Comparison of ENCODE assay signal across 1 cellular context in the genomic region with DNA sequence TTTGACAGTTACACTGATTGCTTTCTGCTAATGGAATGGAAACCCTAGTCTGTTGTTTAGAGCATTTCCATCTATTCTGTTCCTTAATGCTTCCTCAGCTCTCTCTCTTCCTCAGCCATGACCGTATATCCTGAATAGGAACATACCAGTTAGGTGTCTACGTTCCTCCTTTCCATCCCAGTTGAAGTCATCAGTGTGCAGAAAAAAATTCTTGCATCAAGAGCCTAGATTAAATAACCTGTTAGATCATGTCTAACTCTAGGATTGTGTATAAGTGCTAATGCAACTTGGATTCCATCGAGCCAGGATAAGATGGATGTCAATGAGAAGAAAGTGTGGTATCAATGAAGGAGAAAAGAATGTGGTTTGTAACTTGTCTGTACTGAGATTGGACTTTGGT.
TF ChIP-seq lines count a peak whose summit lies in the region.

No MANE protein-coding gene starts in this region.

TF ChIP-seq in WTC11, 78 proteins besides CTCF, POLR2A, EP300 and RAD21 (continued from another document):
- no peak for TF ChIP-seq AFF4 (CRISPR knock-in tag; IDR thresholded peaks at IDR 0.05; ENCODE audit: borderline replicate concordance)
- TF ChIP-seq ZNF138 (CRISPR knock-in tag; conservative IDR thresholded peaks at IDR 0.05), result no peak
- TF ChIP-seq ZNF263 (CRISPR knock-in tag; IDR thresholded peaks at IDR 0.05; ENCODE audit: low read depth), result no peak
- TF ChIP-seq ARID4B (CRISPR knock-in tag; IDR thresholded peaks at IDR 0.05; ENCODE audit: borderline replicate concordance), result no peak
- no peak for TF ChIP-seq CBFB (CRISPR knock-in tag; IDR thresholded peaks at IDR 0.05; ENCODE audit: low read depth)
- no peak for TF ChIP-seq NFE2L1 (CRISPR knock-in tag; IDR thresholded peaks at IDR 0.05)
- no peak for TF ChIP-seq USF1 (CRISPR knock-in tag; IDR thresholded peaks at IDR 0.05)
- no peak for TF ChIP-seq ZNF232 (CRISPR knock-in tag; IDR thresholded peaks at IDR 0.05)
- TF ChIP-seq PRDM15 (CRISPR knock-in tag; IDR thresholded peaks at IDR 0.05), result no peak
- TF ChIP-seq, protein P1, sequence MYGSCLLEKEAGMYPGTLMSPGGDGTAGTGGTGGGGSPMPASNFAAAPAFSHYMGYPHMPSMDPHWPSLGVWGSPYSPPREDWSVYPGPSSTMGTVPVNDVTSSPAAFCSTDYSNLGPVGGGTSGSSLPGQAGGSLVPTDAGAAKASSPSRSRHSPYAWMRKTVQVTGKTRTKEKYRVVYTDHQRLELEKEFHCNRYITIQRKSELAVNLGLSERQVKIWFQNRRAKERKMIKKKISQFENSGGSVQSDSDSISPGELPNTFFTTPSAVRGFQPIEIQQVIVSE (CRISPR knock-in tag; IDR thresholded peaks at IDR 0.05; ENCODE audit: borderline replicate concordance), result no peak
- no peak for TF ChIP-seq ETV6 (CRISPR knock-in tag; IDR thresholded peaks at IDR 0.05)
- no peak for TF ChIP-seq SP1 (CRISPR knock-in tag; conservative IDR thresholded peaks at IDR 0.05)
- no peak for TF ChIP-seq FOXP4 (CRISPR knock-in tag; IDR thresholded peaks at IDR 0.05)
- TF ChIP-seq, protein P2, sequence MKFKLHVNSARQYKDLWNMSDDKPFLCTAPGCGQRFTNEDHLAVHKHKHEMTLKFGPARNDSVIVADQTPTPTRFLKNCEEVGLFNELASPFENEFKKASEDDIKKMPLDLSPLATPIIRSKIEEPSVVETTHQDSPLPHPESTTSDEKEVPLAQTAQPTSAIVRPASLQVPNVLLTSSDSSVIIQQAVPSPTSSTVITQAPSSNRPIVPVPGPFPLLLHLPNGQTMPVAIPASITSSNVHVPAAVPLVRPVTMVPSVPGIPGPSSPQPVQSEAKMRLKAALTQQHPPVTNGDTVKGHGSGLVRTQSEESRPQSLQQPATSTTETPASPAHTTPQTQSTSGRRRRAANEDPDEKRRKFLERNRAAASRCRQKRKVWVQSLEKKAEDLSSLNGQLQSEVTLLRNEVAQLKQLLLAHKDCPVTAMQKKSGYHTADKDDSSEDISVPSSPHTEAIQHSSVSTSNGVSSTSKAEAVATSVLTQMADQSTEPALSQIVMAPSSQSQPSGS (CRISPR knock-in tag; IDR thresholded peaks at IDR 0.05; ENCODE audit: borderline replicate concordance, low read depth), result no peak
- TF ChIP-seq ZNF317 (CRISPR knock-in tag; IDR thresholded peaks at IDR 0.05; ENCODE audit: borderline replicate concordance, low read depth), result no peak
- no peak for TF ChIP-seq SOX15 (CRISPR knock-in tag; IDR thresholded peaks at IDR 0.05)
- no peak for TF ChIP-seq ZNF423 (CRISPR knock-in tag; IDR thresholded peaks at IDR 0.05)
